Comparison of ENCODE assay signal across 24 cellular contexts in genomic region chr13:83995930-83996329, GRCh38.
DNase-seq lines count a peak whose midpoint lies in the region; ATAC-seq, FAIRE-seq and TF ChIP-seq lines count a peak whose summit lies in the region.
"Had no signal": no experiment of that assay in that cellular context is flagged by ENCODE, and none has a peak within 500 bp of the region (broad histone marks: within the 10 kb centered on the region; RNA-seq: fewer than 3 reads in every experiment).

No MANE protein-coding gene starts in this region.

- H3K27ac ChIP-seq in neural progenitor cell, result no peak overlapping the region
- H3K27ac ChIP-seq: A549, SJCRH30 had no signal

- no peaks in the 10 kb centered on the region for H3K27me3 ChIP-seq in neural progenitor cell
- H3K27me3 ChIP-seq: SJCRH30 had no signal

- no peak for ATAC-seq in GM19395 (IDR thresholded peaks at IDR 0.05; ENCODE audit: unreplicated experiment)
- ATAC-seq: A549, Right ventricle myocardium inferior, SK-N-SH treated with all-trans-retinoic acid at 6 μM for 48 hours had no signal

- TF ChIP-seq POLR2A in lower leg skin (IDR thresholded peaks at IDR 0.05), result no peak

- H3K4me1 Mint-ChIP-seq in neural progenitor cell, result no peaks in the 10 kb centered on the region
- H3K4me1 Mint-ChIP-seq: CD4-positive, alpha-beta memory T cell; IgD-negative memory B cell had no signal

- no peaks in the 10 kb centered on the region for H3K4me1 ChIP-seq in neural progenitor cell
- H3K4me1 ChIP-seq: A549, SJCRH30 had no signal

- DNase-seq in A172 (ENCODE audit: low spot score) (peak; percentile 14), H4 (ENCODE audit: low spot score) (peak; percentile 39), RCC 7860 (ENCODE audit: low spot score) (peak; percentile 41), neural progenitor cell (ENCODE audit: low spot score) (no peak), lower leg skin (ENCODE audit: low spot score in 2 of 2) (no peak), globus pallidus (ENCODE audit: low spot score) (no peak)
- DNase-seq: C1 segment of cervical spinal cord; CD4-positive, alpha-beta memory T cell; COR-L47; DMS53; H9; NCI-H1048; NCI-H1417; NCI-H1694; NCI-H2029 treated with DMSO at 0.1 percent for 48 hours; NCI-H510A treated with DMSO at 0.1 percent for 48 hours; SJCRH30 had no signal

- no peak overlapping the region for H3K4me3 Mint-ChIP-seq in neural progenitor cell
- H3K4me3 Mint-ChIP-seq: CD4-positive, alpha-beta memory T cell; H9; IgD-negative memory B cell had no signal

- H4K20me1 ChIP-seq in neural progenitor cell (ENCODE audit: low read depth), result no peaks in the 10 kb centered on the region

- H3F3A ChIP-seq in neural progenitor cell (ENCODE audit: low read depth), result no peaks in the 10 kb centered on the region

- no peak overlapping the region for H3K4me2 ChIP-seq in neural progenitor cell
- H3K4me2 ChIP-seq: A549 had no signal

- H3K36me3 ChIP-seq in neural progenitor cell, result no peaks in the 10 kb centered on the region
- H3K36me3 ChIP-seq: SJCRH30 had no signal

- no peak overlapping the region for H3K27ac Mint-ChIP-seq in neural progenitor cell
- H3K27ac Mint-ChIP-seq: CD4-positive, alpha-beta memory T cell had no signal

- H3K36me3 Mint-ChIP-seq in neural progenitor cell, result no peaks in the 10 kb centered on the region
- H3K36me3 Mint-ChIP-seq: CD4-positive, alpha-beta memory T cell; IgD-negative memory B cell had no signal

- no peak for FAIRE-seq in RCC 7860 (lab: Jason Lieb, UNC)
- FAIRE-seq: A549, G401.6, HTR-8/SVneo had no signal

- H3K9me3 Mint-ChIP-seq in neural progenitor cell, result no peaks in the 10 kb centered on the region
- H3K9me3 Mint-ChIP-seq: H9 had no signal

- TF ChIP-seq CTCF in neural progenitor cell (IDR thresholded peaks at IDR 0.05) (no peak), lower leg skin (IDR thresholded peaks at IDR 0.05) (no peak)

- H3K4me3 ChIP-seq in neural progenitor cell, result no peak overlapping the region
- no peak overlapping the region for H3K4me3 ChIP-seq in lower leg skin (ENCODE audit: low read depth, poor library complexity, severe bottlenecking)
- H3K4me3 ChIP-seq: A549, SJCRH30 had no signal

- WGBS in lower leg skin, 2 donors, result 95 to 96% methylated on average over 7 of the region's 7 CpGs

- intact Hi-C loops in lower leg skin (cut with DNase I; ENCODE audit: low total_unique reads), result no loop called here

- H3K9me3 ChIP-seq in neural progenitor cell (ENCODE audit: low read depth), result peaks cover 3% of the 10 kb centered on the region
- H3K9me3 ChIP-seq: A549, SJCRH30 had no signal

- H3K79me2 ChIP-seq in neural progenitor cell (ENCODE audit: low read depth), result no peaks in the 10 kb centered on the region

- no peak overlapping the region for H3K9ac ChIP-seq in neural progenitor cell

- H2AFZ ChIP-seq in neural progenitor cell (replicated peaks), result peak overlapping the region; percentile 63

- H3K27me3 Mint-ChIP-seq in neural progenitor cell (ENCODE audit: insufficient read depth, low read depth), result no peaks in the 10 kb centered on the region
- H3K27me3 Mint-ChIP-seq: CD4-positive, alpha-beta memory T cell; IgD-negative memory B cell had no signal

Comparison
In these comparisons a context has a peak if more than half of its experiments do, and no peak if none do; other contexts are left out.
1. DNase-seq: peak in A172 (single experiment), H4 (single experiment) and RCC 7860 (single experiment); none in neural progenitor cell (single experiment), lower leg skin (0 of 2) and globus pallidus (single experiment).